In the genomic region with DNA sequence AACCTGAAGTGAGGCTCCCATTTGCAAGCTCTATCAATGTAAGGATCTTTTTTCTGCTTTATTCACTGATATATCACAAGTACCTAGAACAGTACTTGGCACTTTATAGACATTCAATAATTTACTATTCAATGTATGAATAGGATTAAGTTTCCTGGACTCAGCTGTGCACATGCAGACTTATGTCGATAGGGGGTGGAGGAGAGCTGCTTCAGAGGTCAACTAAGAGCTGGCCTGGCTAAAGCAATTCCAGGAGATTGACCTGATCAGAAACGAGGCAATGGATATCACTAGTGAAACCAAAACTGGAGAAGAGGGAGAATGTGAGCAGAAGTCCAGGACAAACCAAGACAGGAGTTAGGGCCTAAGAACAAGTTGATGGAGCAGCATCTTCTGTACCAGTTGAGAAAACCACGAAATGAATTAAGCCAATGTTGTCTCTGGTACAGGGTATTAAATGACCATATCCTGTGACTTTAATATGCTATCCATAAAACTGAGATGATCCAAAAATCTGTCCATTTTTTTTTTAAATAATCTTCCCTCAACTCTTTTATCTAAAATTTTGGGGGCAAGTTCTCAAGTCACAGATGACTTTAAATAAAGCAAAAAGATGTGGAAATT, we compare ENCODE assay signal across 8 cellular contexts.
DNase-seq lines count a peak whose midpoint lies in the region; ATAC-seq and TF ChIP-seq lines count a peak whose summit lies in the region.

No MANE protein-coding gene starts in this region.

- TF ChIP-seq POLR2A in prostate gland (IDR thresholded peaks at IDR 0.05) = no peak

- no peak for DNase-seq in Right ventricle myocardium inferior (ENCODE audit: missing footprints)
- DNase-seq in cardiac septum (ENCODE audit: low spot score) = no peak
- peak; percentile 13 for DNase-seq in HPDE6-E6E7 (ENCODE audit: extremely low spot score)
- DNase-seq in SK-N-DZ (ENCODE audit: low spot score) = peak; percentile 51
- DNase-seq in foreskin keratinocyte = peak in 1 of 2 donors; percentile 28
- DNase-seq in prostate gland (ENCODE audit: low spot score) = peak; percentile 9
- DNase-seq in activated gamma-delta T cell treated with Interleukin-2 at 50 U/mL for 16 hours = no peak
- DNase-seq in NCI-H2171 treated with DMSO at 0.1 percent for 48 hours (lab: John Stamatoyannopoulos, UW) = no peak

- H3K27ac ChIP-seq in foreskin keratinocyte = no peak overlapping the region
- no peak overlapping the region for H3K27ac ChIP-seq in prostate gland

- no peaks in the 10 kb centered on the region for H3K9me3 ChIP-seq in prostate gland

- ATAC-seq in Right ventricle myocardium inferior = peak; percentile 83
- peak; percentile 75 for ATAC-seq in foreskin keratinocyte

- H3K4me1 ChIP-seq in foreskin keratinocyte = no peaks in the 10 kb centered on the region
- H3K4me1 ChIP-seq in prostate gland (replicated peaks) = no peaks in the 10 kb centered on the region

- no peaks in the 10 kb centered on the region for H3K36me3 ChIP-seq in prostate gland

- H3K27me3 ChIP-seq in foreskin keratinocyte (no peaks in the 10 kb centered on the region), prostate gland (replicated peaks; ENCODE audit: insufficient read depth) (no peaks in the 10 kb centered on the region)

- no peak overlapping the region for H3K4me3 ChIP-seq in prostate gland

- intact Hi-C loops in Right ventricle myocardium inferior (cut with DNase I) = loop anchor here (1.0 to 5.0 kb wide), 2 partner anchors 607 to 756 kb away; no protein-coding TSS in a partner anchor
- intact Hi-C loops in cardiac septum (cut with DNase I) = loop anchor here (5.0 kb wide), 1 partner anchor 757 kb away; no protein-coding TSS in a partner anchor
- intact Hi-C loops in prostate gland (cut with DNase I) = no loop called here

- WGBS in prostate gland = 32% methylated on average over 3 of the region's 3 CpGs

- TF ChIP-seq CTCF in foreskin keratinocyte (conservative IDR thresholded peaks at IDR 0.05) (peak; percentile 76), prostate gland (IDR thresholded peaks at IDR 0.05) (peak in 3 of 4 experiments; percentile 34 to 65 (median 52))

Comparison
In these comparisons a context has a peak if more than half of its experiments do, and no peak if none do; other contexts are left out.
1. DNase-seq: peak in HPDE6-E6E7 (single experiment), SK-N-DZ (single experiment) and prostate gland (single experiment); none in Right ventricle myocardium inferior (single experiment), cardiac septum (single experiment), activated gamma-delta T cell treated with Interleukin-2 at 50 U/mL for 16 hours (single experiment) and NCI-H2171 treated with DMSO at 0.1 percent for 48 hours (single experiment).